Comparison of ENCODE assay signal across 1 cellular context in the genomic region with DNA sequence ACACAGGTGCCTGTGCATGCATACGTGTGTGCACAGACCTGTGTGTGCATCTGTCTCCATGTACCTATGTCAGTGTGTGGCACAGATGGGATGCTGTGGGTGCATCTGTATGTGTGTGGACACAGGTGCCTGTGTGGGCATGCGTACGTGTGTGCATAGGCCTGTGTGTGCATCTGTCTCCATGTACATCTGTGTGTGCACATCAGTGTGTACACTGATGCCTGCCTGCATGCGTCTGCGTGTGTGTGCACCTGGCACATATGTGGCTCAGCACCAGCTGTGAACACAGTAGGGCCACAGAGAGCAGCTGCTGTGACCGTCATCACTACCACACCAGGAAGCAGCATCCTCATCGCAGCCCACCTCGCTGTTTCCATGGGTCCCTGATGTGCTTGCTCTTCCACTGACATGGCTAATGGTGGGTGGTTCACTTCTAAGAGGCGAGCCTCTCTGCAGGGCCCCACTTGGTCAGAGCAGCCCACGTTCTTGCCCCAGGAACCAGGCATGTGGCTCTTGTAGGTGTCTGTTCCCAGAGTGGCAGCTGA.
A peak's percentile ranks its signal among the peaks of the same experiment; 100 is the strongest.
TF ChIP-seq lines count a peak whose summit lies in the region.

No MANE protein-coding gene starts in this region.

TF ChIP-seq in HepG2, 621 proteins besides CTCF, POLR2A, EP300 and RAD21:
- TF ChIP-seq NRL (CRISPR knock-in tag; IDR thresholded peaks at IDR 0.05; ENCODE audit: borderline replicate concordance): 0 out of 2 replicates have a peak, but pooled peaks have one; percentile 9
- TF ChIP-seq ZNF83 (CRISPR knock-in tag; IDR thresholded peaks at IDR 0.05; ENCODE audit: borderline replicate concordance): no peak
- TF ChIP-seq, protein P1, sequence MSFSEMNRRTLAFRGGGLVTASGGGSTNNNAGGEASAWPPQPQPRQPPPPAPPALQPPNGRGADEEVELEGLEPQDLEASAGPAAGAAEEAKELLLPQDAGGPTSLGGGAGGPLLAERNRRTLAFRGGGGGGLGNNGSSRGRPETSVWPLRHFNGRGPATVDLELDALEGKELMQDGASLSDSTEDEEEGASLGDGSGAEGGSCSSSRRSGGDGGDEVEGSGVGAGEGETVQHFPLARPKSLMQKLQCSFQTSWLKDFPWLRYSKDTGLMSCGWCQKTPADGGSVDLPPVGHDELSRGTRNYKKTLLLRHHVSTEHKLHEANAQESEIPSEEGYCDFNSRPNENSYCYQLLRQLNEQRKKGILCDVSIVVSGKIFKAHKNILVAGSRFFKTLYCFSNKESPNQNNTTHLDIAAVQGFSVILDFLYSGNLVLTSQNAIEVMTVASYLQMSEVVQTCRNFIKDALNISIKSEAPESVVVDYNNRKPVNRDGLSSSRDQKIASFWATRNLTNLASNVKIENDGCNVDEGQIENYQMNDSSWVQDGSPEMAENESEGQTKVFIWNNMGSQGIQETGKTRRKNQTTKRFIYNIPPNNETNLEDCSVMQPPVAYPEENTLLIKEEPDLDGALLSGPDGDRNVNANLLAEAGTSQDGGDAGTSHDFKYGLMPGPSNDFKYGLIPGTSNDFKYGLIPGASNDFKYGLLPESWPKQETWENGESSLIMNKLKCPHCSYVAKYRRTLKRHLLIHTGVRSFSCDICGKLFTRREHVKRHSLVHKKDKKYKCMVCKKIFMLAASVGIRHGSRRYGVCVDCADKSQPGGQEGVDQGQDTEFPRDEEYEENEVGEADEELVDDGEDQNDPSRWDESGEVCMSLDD (CRISPR knock-in tag; IDR thresholded peaks at IDR 0.05; ENCODE audit: borderline replicate concordance): no peak
TF ChIP-seq in HepG2: peak in this region for 1.
